8 cellular contexts compared by ENCODE assay signal in the genomic region with DNA sequence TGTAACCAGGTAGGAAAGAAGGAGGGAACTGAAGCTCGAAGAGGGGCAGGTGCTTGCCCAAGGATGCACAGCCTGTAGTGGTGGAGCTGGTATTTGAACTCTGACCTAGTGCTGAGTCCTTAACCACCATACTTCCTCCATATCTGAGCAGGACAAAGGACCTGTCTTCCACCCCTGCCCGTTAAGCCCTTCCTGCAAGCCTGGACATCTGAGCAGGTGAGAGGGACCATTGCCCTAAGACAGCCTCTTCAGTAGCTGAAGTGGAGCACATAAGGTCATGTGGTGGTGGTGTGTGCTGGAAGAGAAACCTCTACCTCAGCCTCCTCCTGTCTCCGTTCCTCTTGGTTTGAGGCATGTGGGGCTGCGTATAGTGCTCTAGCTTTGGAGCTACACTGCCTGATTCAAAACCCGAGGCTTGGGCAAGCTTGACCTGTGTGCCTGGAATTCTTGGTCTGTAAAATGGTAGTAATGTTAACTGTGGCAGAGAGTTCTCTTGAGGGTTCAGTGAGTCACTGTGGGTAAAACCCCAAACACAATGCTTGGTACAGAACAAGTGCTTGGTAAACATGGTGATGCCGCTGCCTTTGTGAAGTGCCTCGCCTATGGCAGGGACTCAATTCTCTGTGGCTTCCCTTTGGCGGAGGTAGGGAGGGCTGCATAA. TPM values are rescaled to one million over a fixed set of nuclear protein-coding genes. Genes with fewer than 3 reads are reported as not detected.
A peak's percentile ranks its signal among the peaks of the same experiment; 100 is the strongest.
DNase-seq lines count a peak whose midpoint lies in the region; ATAC-seq lines count a peak whose summit lies in the region.

No MANE protein-coding gene starts in this region.

- ATAC-seq in GM19395 (IDR thresholded peaks at IDR 0.05; ENCODE audit: unreplicated experiment), result peak; percentile 33
- no peak for ATAC-seq in sciatic nerve

- DNase-seq in NCI-H2196 treated with DMSO at 0.1 percent for 48 hours (lab: John Stamatoyannopoulos, UW; ENCODE audit: unreplicated experiment) (peak; percentile 98), lung microvascular endothelial cell (ENCODE audit: low read depth in 2 of 2) (peak; percentile 14 to 27), mesenteric fat pad (ENCODE audit: low spot score) (no peak), sciatic nerve (ENCODE audit: low spot score) (no peak), NCI-H524 (lab: John Stamatoyannopoulos, UW) (no peak), amniotic stem cell (lab: John Stamatoyannopoulos, UW) (no peak)
- peak; percentile 77 for DNase-seq in activated T-cell treated with anti-CD3 and anti-CD28 coated beads, Interleukin-2, amount 50 U/mL, for 48 hours

- intact Hi-C loops in sciatic nerve (cut with DNase I), result no loop called here

RNA-seq across cellular contexts. Expression of gene GALNT10, which starts 7.4 kb away (rescaled TPM):
- 30.2 and 30.5 TPM in 2 replicates for total RNA-seq in lung microvascular endothelial cell
- total RNA-seq in mesenteric fat pad, result 33.1 TPM
- total RNA-seq in sciatic nerve, result 29.0 TPM

Comparison
In these comparisons a context has a peak if more than half of its experiments do, and no peak if none do; other contexts are left out.
1. DNase-seq: peak in NCI-H2196 treated with DMSO at 0.1 percent for 48 hours (single experiment), activated T-cell treated with anti-CD3 and anti-CD28 coated beads, Interleukin-2, amount 50 U/mL, for 48 hours (2 of 2) and lung microvascular endothelial cell (2 of 2); none in mesenteric fat pad (single experiment), sciatic nerve (single experiment), NCI-H524 (0 of 2) and amniotic stem cell (single experiment).